ENCODE assay signal across 13 cellular contexts in genomic region chr1:245500546-245500945, GRCh38.
DNase-seq lines count a peak whose midpoint lies in the region; ATAC-seq and TF ChIP-seq lines count a peak whose summit lies in the region.
"Had no signal": no experiment of that assay in that cellular context is flagged by ENCODE, and none has a peak within 500 bp of the region (broad histone marks: within the 10 kb centered on the region; RNA-seq: fewer than 3 reads in every experiment).

No MANE protein-coding gene starts in this region.

- DNase-seq in Calu3: peak; percentile 58
- DNase-seq in LHCN-M2 (ENCODE audit: low read depth): peak; percentile 1
- peak; percentile 35 for DNase-seq in amniotic stem cell (lab: John Stamatoyannopoulos, UW)
- peak; percentile 42 for DNase-seq in kidney epithelial cell (ENCODE audit: low read depth)
- DNase-seq in effector CD8-positive, alpha-beta T cell (lab: John Stamatoyannopoulos, UW): no peak
- no peak for DNase-seq in T-helper 1 cell
- DNase-seq: activated CD4-positive, alpha-beta T cell treated with anti-CD3 and anti-CD28 coated beads, Interleukin-2, amount 50 U/mL, for 48 hours; activated naive CD4-positive, alpha-beta T cell treated with anti-CD3 and anti-CD28 coated beads, Interleukin-2, amount 50 U/mL, for 16 hours; CD4-positive, alpha-beta memory T cell had no signal

- H3K36me3 Mint-ChIP-seq in Calu3 (ENCODE audit: insufficient read depth, unreplicated experiment): no peaks in the 10 kb centered on the region
- H3K36me3 Mint-ChIP-seq: CD4-positive, alpha-beta memory T cell had no signal

- no peaks in the 10 kb centered on the region for H3K27me3 Mint-ChIP-seq in Calu3 (ENCODE audit: unreplicated experiment)
- H3K27me3 Mint-ChIP-seq: CD4-positive, alpha-beta memory T cell had no signal

- H3K27ac Mint-ChIP-seq in Calu3 (ENCODE audit: unreplicated experiment): no peak overlapping the region
- H3K27ac Mint-ChIP-seq: CD4-positive, alpha-beta memory T cell had no signal

- no peaks in the 10 kb centered on the region for H3K9me3 Mint-ChIP-seq in Calu3 (ENCODE audit: low read depth, unreplicated experiment)

- BruUV-seq in Calu3 (replicated peaks; lab: Mats Ljungman, UMichigan): no TSS peak

- H3K36me3 ChIP-seq in kidney epithelial cell (ENCODE audit: control insufficient read depth, insufficient read depth, low read length): no peaks in the 10 kb centered on the region

- H3K4me1 Mint-ChIP-seq in Calu3 (ENCODE audit: low read depth, unreplicated experiment): no peaks in the 10 kb centered on the region
- H3K4me1 Mint-ChIP-seq: CD4-positive, alpha-beta memory T cell had no signal

- TF ChIP-seq CTCF in Calu3 (IDR thresholded peaks at IDR 0.05; ENCODE audit: unreplicated experiment) (no peak), kidney epithelial cell (IDR thresholded peaks at IDR 0.05; ENCODE audit: insufficient read depth, low read length, poor library complexity, severe bottlenecking) (no peak)

- CTCF ChIA-PET in Calu3 (lab: Charles Lee): interaction anchor here (0.6 kb wide), 3 partner anchors 75 to 347 kb away, joined by 3 read pairs; no protein-coding TSS in a partner anchor

- no peaks in the 10 kb centered on the region for H3K27me3 ChIP-seq in kidney epithelial cell (ENCODE audit: control insufficient read depth, insufficient read depth, low read length)

- intact Hi-C loops in Calu3 (cut with micrococcal nuclease; ENCODE audit: unreplicated experiment): no loop called here

- H3K4me3 ChIP-seq in kidney epithelial cell (ENCODE audit: low read depth, low read length): no peak overlapping the region
- H3K4me3 ChIP-seq: SK-N-MC, smooth muscle cell had no signal

- H3K4me3 Mint-ChIP-seq in Calu3 (ENCODE audit: low read depth, unreplicated experiment): no peak overlapping the region
- H3K4me3 Mint-ChIP-seq: CD4-positive, alpha-beta memory T cell had no signal

- no peak for ATAC-seq in HG03139 (IDR thresholded peaks at IDR 0.05; ENCODE audit: unreplicated experiment)
- ATAC-seq in HG02981 (IDR thresholded peaks at IDR 0.05; ENCODE audit: unreplicated experiment): no peak

Comparison
In these comparisons a context has a peak if more than half of its experiments do, and no peak if none do; other contexts are left out.
1. DNase-seq: peak in Calu3 (single experiment), LHCN-M2 (single experiment), amniotic stem cell (single experiment) and kidney epithelial cell (single experiment); none in effector CD8-positive, alpha-beta T cell (single experiment) and T-helper 1 cell (0 of 5).